ENCODE assay signal across 8 cellular contexts in genomic region chr1:169892176-169892818, GRCh38. TPM values are rescaled to one million over a fixed set of nuclear protein-coding genes. Genes with fewer than 3 reads are reported as not detected.
A peak's percentile ranks its signal among the peaks of the same experiment; 100 is the strongest.
DNase-seq lines count a peak whose midpoint lies in the region; ATAC-seq, FAIRE-seq and TF ChIP-seq lines count a peak whose summit lies in the region.

No MANE protein-coding gene starts in this region.

- H2AFZ ChIP-seq in keratinocyte (ENCODE audit: control insufficient read depth, low read length): no peak overlapping the region

- peaks cover 0 to 12% of the 10 kb centered on the region in 2 experiments for H3K36me3 ChIP-seq in keratinocyte (ENCODE audit: control insufficient read depth in 2 of 2, extremely low read depth in 1 of 2, insufficient read depth in 2 of 2, low read length in 2 of 2)
- H3K36me3 ChIP-seq in suprapubic skin: peaks cover 11% of the 10 kb centered on the region

- peaks cover 17% of the 10 kb centered on the region for H3K4me1 ChIP-seq in keratinocyte (ENCODE audit: control insufficient read depth, extremely low read depth, insufficient read depth, low read length)
- H3K4me1 ChIP-seq in suprapubic skin: peaks cover 42% of the 10 kb centered on the region

- no peaks in the 10 kb centered on the region for H3K9me3 Mint-ChIP-seq in T-helper 2 cell treated with Interferon-gamma antibody and Interleukin-4, amounts not matched to agents 5 μg/mL and 100 μg/mL, for 36 hours
- no peaks in the 10 kb centered on the region for H3K9me3 Mint-ChIP-seq in activated naive CD8-positive, alpha-beta T cell (ENCODE audit: low read depth)

- no peak for ATAC-seq in HG02763 (IDR thresholded peaks at IDR 0.05; ENCODE audit: unreplicated experiment)
- no peak for ATAC-seq in HG02678 (IDR thresholded peaks at IDR 0.05; ENCODE audit: unreplicated experiment)

- no peak for FAIRE-seq in keratinocyte (lab: Jason Lieb, UNC)

- peaks cover 36% of the 10 kb centered on the region for H3K79me2 ChIP-seq in keratinocyte (ENCODE audit: control insufficient read depth, insufficient read depth, low read length)

- no peak for TF ChIP-seq EP300 in suprapubic skin (IDR thresholded peaks at IDR 0.05)

- TF ChIP-seq CTCF in keratinocyte (optimal IDR thresholded peaks at IDR 0.05 in 1 of 3, IDR thresholded peaks at IDR 0.05 in 1 of 3, conservative IDR thresholded peaks at IDR 0.05 in 1 of 3; ENCODE audit: extremely low read depth in 1 of 3, insufficient read depth in 2 of 3, low read length in 3 of 3): no peak
- no peak for TF ChIP-seq CTCF in suprapubic skin (IDR thresholded peaks at IDR 0.05)

- peak overlapping the region; percentile 95 for H3K27ac Mint-ChIP-seq in T-helper 2 cell treated with Interferon-gamma antibody and Interleukin-4, amounts not matched to agents 5 μg/mL and 100 μg/mL, for 36 hours
- peak overlapping the region; percentile 97 for H3K27ac Mint-ChIP-seq in activated naive CD8-positive, alpha-beta T cell

- H3K4me3 Mint-ChIP-seq in T-helper 2 cell treated with Interferon-gamma antibody and Interleukin-4, amounts not matched to agents 5 μg/mL and 100 μg/mL, for 36 hours: peak overlapping the region; percentile 81
- H3K4me3 Mint-ChIP-seq in activated naive CD8-positive, alpha-beta T cell: peak overlapping the region; percentile 90

- peak overlapping the region; percentile 92 for H3K9ac ChIP-seq in keratinocyte (ENCODE audit: control insufficient read depth, extremely low read depth, insufficient read depth, low read length)

- H3K9me1 ChIP-seq in keratinocyte (ENCODE audit: control insufficient read depth, extremely low read depth, insufficient read depth, low read length): no peaks in the 10 kb centered on the region

- peaks cover 50% of the 10 kb centered on the region for H3K4me1 Mint-ChIP-seq in T-helper 2 cell treated with Interferon-gamma antibody and Interleukin-4, amounts not matched to agents 5 μg/mL and 100 μg/mL, for 36 hours (ENCODE audit: low read depth)
- peaks cover 57% of the 10 kb centered on the region for H3K4me1 Mint-ChIP-seq in activated naive CD8-positive, alpha-beta T cell (ENCODE audit: low read depth)

- H3K4me2 ChIP-seq in keratinocyte (ENCODE audit: control insufficient read depth, extremely low read depth, insufficient read depth, low read depth, low read length): peak overlapping the region; percentile 96

- H3K27me3 ChIP-seq in keratinocyte (ENCODE audit: control insufficient read depth, extremely low read depth, insufficient read depth, low read length) (no peaks in the 10 kb centered on the region), suprapubic skin (no peaks in the 10 kb centered on the region)

- H4K20me1 ChIP-seq in keratinocyte (ENCODE audit: control insufficient read depth, extremely low read depth, insufficient read depth, low read length): no peaks in the 10 kb centered on the region

- H3K27ac ChIP-seq in keratinocyte (ENCODE audit: control insufficient read depth, insufficient read depth, low read length) (peak overlapping the region; percentile 99), suprapubic skin (peak overlapping the region; percentile 96)

- no peak for DNase-seq in T-helper 2 cell treated with Interferon-gamma antibody and Interleukin-4, amounts not matched to agents 5 μg/mL and 100 μg/mL, for 36 hours (ENCODE audit: low spot score)
- no peak for DNase-seq in T-helper 2 cell
- DNase-seq in keratinocyte (ENCODE audit: low read depth, low spot score): no peak
- no peak for DNase-seq in suprapubic skin (ENCODE audit: low spot score in 2 of 2)
- DNase-seq in AG08395 (ENCODE audit: low spot score): no peak

- H3K4me3 ChIP-seq in keratinocyte (ENCODE audit: control insufficient read depth in 2 of 3, extremely low read depth in 1 of 3, insufficient read depth in 2 of 3, low read depth in 1 of 3, low read length in 3 of 3) (peak overlapping the region; percentile 77 to 88 (median 83)), suprapubic skin (peak overlapping the region; percentile 84)

- H3K9me3 ChIP-seq in keratinocyte (ENCODE audit: control insufficient read depth, low read depth, low read length) (no peaks in the 10 kb centered on the region), suprapubic skin (no peaks in the 10 kb centered on the region)

- no peak for TF ChIP-seq POLR2A in suprapubic skin (IDR thresholded peaks at IDR 0.05)

- dilution Hi-C loops in keratinocyte (cut with MboI; ENCODE audit: extremely low pct_ligation_motif_present, low sequenced_read_pairs): no loop called here

- peaks cover 18% of the 10 kb centered on the region for H3K36me3 Mint-ChIP-seq in T-helper 2 cell treated with Interferon-gamma antibody and Interleukin-4, amounts not matched to agents 5 μg/mL and 100 μg/mL, for 36 hours (ENCODE audit: low read depth)
- H3K36me3 Mint-ChIP-seq in activated naive CD8-positive, alpha-beta T cell: peaks cover 6% of the 10 kb centered on the region

- 33% methylated on average over 7 of the region's 7 CpGs for WGBS in suprapubic skin

- H3K27me3 Mint-ChIP-seq in T-helper 2 cell treated with Interferon-gamma antibody and Interleukin-4, amounts not matched to agents 5 μg/mL and 100 μg/mL, for 36 hours (ENCODE audit: low read depth): peaks cover 5% of the 10 kb centered on the region
- H3K27me3 Mint-ChIP-seq in activated naive CD8-positive, alpha-beta T cell: no peaks in the 10 kb centered on the region

RNA-seq across cellular contexts. Expression of gene SCYL3, which starts 1.4 kb away (rescaled TPM):
- polyA plus RNA-seq in keratinocyte: 4.7 to 8.0 TPM (median 7.3 TPM) in 3 replicates
- polyA plus RNA-seq in keratinocyte (2011; ENCODE audit: low read depth): 3.0 TPM
- 2.9 and 5.5 TPM in 2 replicates for polyA plus RNA-seq in keratinocyte (2011; cell fraction: cytosol; rRNA removed)
- polyA plus RNA-seq in keratinocyte (2011; cell fraction: nucleus; rRNA removed): 10.6 and 11.7 TPM in 2 replicates
- polyA plus RNA-seq in keratinocyte (2012; ENCODE audit: low replicate concordance): 2.9 and 5.5 TPM in 2 replicates
- 3.6 to 10.7 TPM (median 9.1 TPM) in 3 replicates for polyA minus RNA-seq in keratinocyte
- polyA minus RNA-seq in keratinocyte (2011; cell fraction: cytosol; rRNA and poly(A)+ RNA removed): 3.1 TPM
- polyA minus RNA-seq in keratinocyte (2011; cell fraction: nucleus; rRNA and poly(A)+ RNA removed): 5.8 and 10.9 TPM in 2 replicates
- total RNA-seq in suprapubic skin: 10 to 100 TPM; 10.8 to 18.3 (median 14.6) TPM
